In the genomic region with DNA sequence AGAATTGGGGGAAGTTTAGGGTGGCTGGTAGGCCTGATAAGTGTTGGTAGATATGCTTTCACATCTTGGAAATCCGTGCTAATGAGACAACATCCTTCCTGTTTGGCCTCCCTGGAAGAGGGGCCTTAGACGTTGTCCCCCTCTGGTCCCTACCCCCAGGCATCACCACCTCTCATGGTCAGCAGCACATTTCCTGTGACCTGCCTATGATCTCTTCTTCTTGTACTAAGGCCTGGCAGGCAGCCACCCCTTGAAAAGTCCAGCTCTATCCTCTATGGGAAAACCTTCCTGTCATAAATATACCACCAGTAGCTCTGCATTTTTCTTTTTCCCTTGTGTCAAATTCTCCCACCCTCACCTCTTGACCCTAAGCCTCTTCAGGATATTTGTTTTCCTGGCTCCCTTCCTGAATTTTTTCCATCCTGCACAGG, we compare ENCODE assay signal across 12 cellular contexts.
DNase-seq lines count a peak whose midpoint lies in the region; ATAC-seq, FAIRE-seq and TF ChIP-seq lines count a peak whose summit lies in the region.
"Had no signal": no experiment of that assay in that cellular context is flagged by ENCODE, and none has a peak within 500 bp of the region (broad histone marks: within the 10 kb centered on the region; RNA-seq: fewer than 3 reads in every experiment).

No MANE protein-coding gene starts in this region.

- no peaks in the 10 kb centered on the region for H3K27me3 Mint-ChIP-seq in CD8-positive, alpha-beta memory T cell
- no peaks in the 10 kb centered on the region for H3K27me3 Mint-ChIP-seq in astrocyte (ENCODE audit: low read depth, unreplicated experiment)

- ATAC-seq in left cardiac atrium (peak; percentile 79 to 87), HG03095 (IDR thresholded peaks at IDR 0.05; ENCODE audit: unreplicated experiment) (no peak)

- H2AFZ ChIP-seq in astrocyte (ENCODE audit: low read depth, low read length) = no peak overlapping the region
- H2AFZ ChIP-seq in Karpas-422 (ENCODE audit: low read length) = no peak overlapping the region

- H4K20me1 ChIP-seq in astrocyte (ENCODE audit: insufficient read depth, low read length) = no peaks in the 10 kb centered on the region
- no peaks in the 10 kb centered on the region for H4K20me1 ChIP-seq in Karpas-422 (ENCODE audit: insufficient read depth, low read depth, low read length)

- H3K79me2 ChIP-seq in astrocyte (ENCODE audit: insufficient read depth, low read length) (no peaks in the 10 kb centered on the region), Karpas-422 (ENCODE audit: low read length) (no peaks in the 10 kb centered on the region)

- peak overlapping the region in 1 of 7 donors; percentile 8 for H3K4me3 Mint-ChIP-seq in CD8-positive, alpha-beta memory T cell
- no peak overlapping the region for H3K4me3 Mint-ChIP-seq in astrocyte (ENCODE audit: unreplicated experiment)

- no peaks in the 10 kb centered on the region for H3K36me3 ChIP-seq in CD8-positive, alpha-beta memory T cell (ENCODE audit: insufficient read depth, low read length)
- no peaks in the 10 kb centered on the region for H3K36me3 ChIP-seq in astrocyte (ENCODE audit: insufficient read depth, low read length)
- H3K36me3 ChIP-seq in ovary = no peaks in the 10 kb centered on the region
- no peaks in the 10 kb centered on the region for H3K36me3 ChIP-seq in Karpas-422 (ENCODE audit: insufficient read depth, low read length)

- no peak for DNase-seq in CD8-positive, alpha-beta memory T cell
- peak; percentile 20 for DNase-seq in astrocyte (ENCODE audit: low read depth)
- peak; percentile 89 for DNase-seq in left cardiac atrium
- peak in 3 of 5 donors; percentile 44 to 54 (median 53) for DNase-seq in ovary
- DNase-seq in head of caudate nucleus = no peak
- DNase-seq in Karpas-422 = no peak
- DNase-seq in superior temporal gyrus (ENCODE audit: extremely low spot score) = no peak
- DNase-seq: NCI-H1436 treated with DMSO at 0.1 percent for 48 hours; small intestine; stimulated activated CD8-positive, alpha-beta memory T cell treated with anti-CD3 and anti-CD28 coated beads, Interleukin-4, amount 100 ng/mL, for 48 hours had no signal

- no peak for TF ChIP-seq EP300 in ovary (IDR thresholded peaks at IDR 0.05)

- H3K9me3 ChIP-seq in CD8-positive, alpha-beta memory T cell (ENCODE audit: low read length) = no peaks in the 10 kb centered on the region
- H3K9me3 ChIP-seq in astrocyte (ENCODE audit: insufficient read depth, low read depth, low read length) (no peaks in the 10 kb centered on the region), ovary (no peaks in the 10 kb centered on the region), Karpas-422 (ENCODE audit: low read length) (no peaks in the 10 kb centered on the region)

- POLR2A ChIA-PET in CD8-positive, alpha-beta memory T cell (lab: Charles Lee) = no interaction called here

- H3K4me2 ChIP-seq in astrocyte (ENCODE audit: low read length) = no peak overlapping the region
- no peak overlapping the region for H3K4me2 ChIP-seq in Karpas-422 (ENCODE audit: low read depth, low read length, poor library complexity, severe bottlenecking)

- no peaks in the 10 kb centered on the region for H3K9me2 ChIP-seq in Karpas-422 (replicated peaks; ENCODE audit: insufficient read depth, low read length)

- H3K27ac ChIP-seq in CD8-positive, alpha-beta memory T cell (ENCODE audit: low read depth, low read length) = no peak overlapping the region
- no peak overlapping the region for H3K27ac ChIP-seq in astrocyte (ENCODE audit: low read depth, low read length)
- H3K27ac ChIP-seq in ovary = no peak overlapping the region
- H3K27ac ChIP-seq in Karpas-422 (ENCODE audit: low read length) = no peak overlapping the region

- H3K9me3 Mint-ChIP-seq in CD8-positive, alpha-beta memory T cell = no peaks in the 10 kb centered on the region
- no peaks in the 10 kb centered on the region for H3K9me3 Mint-ChIP-seq in astrocyte (ENCODE audit: unreplicated experiment)

- H3K36me3 Mint-ChIP-seq in CD8-positive, alpha-beta memory T cell = peaks cover 0 to 12% (median 3%) of the 10 kb centered on the region in 3 donors
- peaks cover 6% of the 10 kb centered on the region for H3K36me3 Mint-ChIP-seq in astrocyte (ENCODE audit: low read depth, unreplicated experiment)

- CTCF ChIA-PET in CD8-positive, alpha-beta memory T cell (lab: Charles Lee) = no interaction called here

- intact Hi-C loops in left cardiac atrium (cut with DNase I) (no loop called here), ovary (cut with DNase I) (no loop called here), head of caudate nucleus (cut with DNase I) (no loop called here)

- peak overlapping the region in 5 of 8 donors; percentile 61 to 99 (median 66) for H3K27ac Mint-ChIP-seq in CD8-positive, alpha-beta memory T cell
- no peak overlapping the region for H3K27ac Mint-ChIP-seq in astrocyte (ENCODE audit: unreplicated experiment)

- peaks cover 48 to 57% (median 53%) of the 10 kb centered on the region in 3 donors for H3K4me1 Mint-ChIP-seq in CD8-positive, alpha-beta memory T cell
- peaks cover 18% of the 10 kb centered on the region for H3K4me1 Mint-ChIP-seq in astrocyte (ENCODE audit: low read depth, unreplicated experiment)

- FAIRE-seq in astrocyte (lab: Jason Lieb, UNC) = no peak
- FAIRE-seq: colon, small intestine had no signal

- TF ChIP-seq POLR2A in ovary (IDR thresholded peaks at IDR 0.05) = no peak

- WGBS in ovary, 3 donors = 30 to 34% (median 32%) methylated on average over 2 of the region's 2 CpGs

- TF ChIP-seq CTCF in astrocyte (IDR thresholded peaks at IDR 0.05; ENCODE audit: insufficient read depth, low read depth, low read length) (no peak), ovary (IDR thresholded peaks at IDR 0.05) (no peak)

- no peak overlapping the region for H3K4me3 ChIP-seq in CD8-positive, alpha-beta memory T cell (ENCODE audit: low read length)
- H3K4me3 ChIP-seq in astrocyte (ENCODE audit: insufficient read depth, low read depth, low read length) (no peak overlapping the region), ovary (no peak overlapping the region), Karpas-422 (ENCODE audit: low read length) (no peak overlapping the region)

- peaks cover 23% of the 10 kb centered on the region for H3K4me1 ChIP-seq in CD8-positive, alpha-beta memory T cell (ENCODE audit: insufficient read depth, low read length)
- H3K4me1 ChIP-seq in astrocyte (ENCODE audit: insufficient read depth, low read length) (peaks cover 6% of the 10 kb centered on the region), ovary (ENCODE audit: insufficient read depth) (peaks cover 7% of the 10 kb centered on the region), Karpas-422 (ENCODE audit: low read length) (no peaks in the 10 kb centered on the region)

- H3K9ac ChIP-seq in astrocyte (ENCODE audit: low read length) (no peak overlapping the region), Karpas-422 (ENCODE audit: low read length) (no peak overlapping the region)

- H3K27me3 ChIP-seq in CD8-positive, alpha-beta memory T cell (ENCODE audit: insufficient read depth, low read length, poor library complexity, severe bottlenecking) = no peaks in the 10 kb centered on the region
- no peaks in the 10 kb centered on the region for H3K27me3 ChIP-seq in astrocyte (ENCODE audit: insufficient read depth, low read length)
- no peaks in the 10 kb centered on the region for H3K27me3 ChIP-seq in ovary
- no peaks in the 10 kb centered on the region for H3K27me3 ChIP-seq in Karpas-422 (ENCODE audit: low read length)

Comparison
In these comparisons a context has a peak if more than half of its experiments do, and no peak if none do; other contexts are left out.
1. DNase-seq: peak in astrocyte (single experiment), left cardiac atrium (single experiment) and ovary (3 of 5); none in CD8-positive, alpha-beta memory T cell (0 of 5), head of caudate nucleus (0 of 42), Karpas-422 (single experiment) and superior temporal gyrus (single experiment).